Comparison of ENCODE assay signal across 18 cellular contexts in the genomic region with DNA sequence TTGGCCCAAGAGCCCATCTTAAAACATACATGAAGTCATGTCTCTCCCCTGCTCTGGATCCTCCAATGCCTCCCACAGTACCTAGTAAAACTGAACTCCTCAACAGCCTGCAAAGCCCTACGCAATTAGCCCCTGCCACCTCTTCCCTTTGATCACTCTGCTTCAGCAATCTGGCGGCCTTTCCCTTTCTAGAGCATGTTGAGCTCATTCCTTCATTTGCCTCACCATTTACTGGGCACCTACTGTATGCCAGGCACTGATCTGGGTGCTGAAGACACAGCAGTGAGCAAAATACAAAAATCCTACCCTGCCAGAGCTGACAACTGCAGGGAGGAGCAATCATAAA. TPM values are rescaled to one million over a fixed set of nuclear protein-coding genes. Genes with fewer than 3 reads are reported as not detected.
DNase-seq lines count a peak whose midpoint lies in the region; ATAC-seq, FAIRE-seq and TF ChIP-seq lines count a peak whose summit lies in the region.
"Had no signal": no experiment of that assay in that cellular context is flagged by ENCODE, and none has a peak within 500 bp of the region (broad histone marks: within the 10 kb centered on the region; RNA-seq: fewer than 3 reads in every experiment).

No MANE protein-coding gene starts in this region.

- no peak for ATAC-seq in activated CD8-positive, alpha-beta memory T cell treated with anti-CD3 and anti-CD28 coated beads, Interleukin-2, amount 10 ng/mL, durations not matched to agents 7 days and 5 days
- ATAC-seq in psoas muscle (no peak), HG03097 (IDR thresholded peaks at IDR 0.05; ENCODE audit: low FRiP score, unreplicated experiment) (no peak), esophagus mucosa (no peak)
- ATAC-seq: heart right ventricle, left lung had no signal

- H3K9ac ChIP-seq in H1 (replicated peaks in 1 of 4; ENCODE audit: extremely low read depth in 1 of 4, low read depth in 3 of 4, low read length in 3 of 4) = no peak overlapping the region

- no peak for FAIRE-seq in H1 (lab: Jason Lieb, UNC)
- FAIRE-seq: endothelial cell of umbilical vein, H54 had no signal

- no peak overlapping the region for H2BK12ac ChIP-seq in H1 (ENCODE audit: low read depth, low read length)

- H3K36me3 Mint-ChIP-seq in activated CD8-positive, alpha-beta memory T cell treated with anti-CD3 and anti-CD28 coated beads, Interleukin-2, amount 10 ng/mL, durations not matched to agents 7 days and 5 days = peaks cover 28% of the 10 kb centered on the region

- H3K23ac ChIP-seq in H1 (ENCODE audit: insufficient read length) = no peak overlapping the region

- H3K4ac ChIP-seq in H1 (replicated peaks; ENCODE audit: insufficient read length, low read depth, low read length) = peak overlapping the region; percentile 97

- H3K79me1 ChIP-seq in H1 (ENCODE audit: low read depth, low read length) = peaks cover 11% of the 10 kb centered on the region

- H2BK15ac ChIP-seq in H1 (ENCODE audit: low read length) = no peak overlapping the region

- H2AFZ ChIP-seq in OCI-LY7 (ENCODE audit: low read length) (no peak overlapping the region), H1 (ENCODE audit: low read length) (no peak overlapping the region)

- H4K20me1 ChIP-seq in OCI-LY7 (ENCODE audit: insufficient read depth, low read length) = no peaks in the 10 kb centered on the region
- peaks cover 0 to 8% of the 10 kb centered on the region in 2 experiments for H4K20me1 ChIP-seq in H1 (replicated peaks in 1 of 2; ENCODE audit: control insufficient read depth in 1 of 2, insufficient read depth in 2 of 2, low read length in 2 of 2)

- H3K27me3 Mint-ChIP-seq in activated CD8-positive, alpha-beta memory T cell treated with anti-CD3 and anti-CD28 coated beads, Interleukin-2, amount 10 ng/mL, durations not matched to agents 7 days and 5 days = no peaks in the 10 kb centered on the region

- 41% methylated on average over 2 of the region's 2 CpGs; no CpG with 5 or more reads in 1 of the 2 experiments for WGBS in H1 (ENCODE audit: extremely low coverage in 1 of 2, insufficient coverage in 1 of 2, insufficient read length in 1 of 2, insufficient replicate concordance in 2 of 2, low coverage in 1 of 2, low lambda C conversion rate in 2 of 2, missing lambda C conversion rate in 1 of 2), 2 experiments
- WGBS in psoas muscle, 3 donors = 94 to 96% (median 95%) methylated on average over 2 of the region's 2 CpGs

- H3K4me2 ChIP-seq in OCI-LY7 (ENCODE audit: low read length) (no peak overlapping the region), H1 (ENCODE audit: insufficient read depth in 1 of 2, low read depth in 2 of 2, low read length in 2 of 2) (peak overlapping the region; percentile 7 to 58)

- H3K18ac ChIP-seq in H1 (ENCODE audit: extremely low read depth, low read length) = peak overlapping the region; percentile 68

- peak overlapping the region; percentile 20; the same call in 1 of the 2 replicates for H2AK5ac ChIP-seq in H1 (ENCODE audit: low read depth, low read length)

- no peak overlapping the region for H4K8ac ChIP-seq in H1 (ENCODE audit: extremely low read depth, insufficient read depth, low read length)

- peak overlapping the region; percentile 63 for H4K5ac ChIP-seq in H1 (ENCODE audit: insufficient read length, low read depth, low read length)

- H3K27ac ChIP-seq in OCI-LY7 (ENCODE audit: low read depth, low read length, poor library complexity, severe bottlenecking) (no peak overlapping the region), H1 (ENCODE audit: low read depth, low read length) (peak overlapping the region; percentile 23; the same call in 1 of the 2 replicates), psoas muscle (no peak overlapping the region)
- H3K27ac ChIP-seq: left lung, ovary had no signal

- H2BK120ac ChIP-seq in H1 (replicated peaks; ENCODE audit: low read depth, low read length) = peak overlapping the region; percentile 91

- H4K91ac ChIP-seq in H1 (replicated peaks; ENCODE audit: insufficient read length, low read length) = peak overlapping the region; percentile 61

- H3K14ac ChIP-seq in H1 (ENCODE audit: insufficient read length) = no peak overlapping the region

- no peak for TF ChIP-seq POLR2A in H1 (IDR thresholded peaks at IDR 0.05; ENCODE audit: control extremely low read depth in 1 of 2, low read depth in 2 of 2, low read length in 2 of 2)

- H3K23me2 ChIP-seq in H1 (ENCODE audit: low read depth, low read length) = peaks cover 10% of the 10 kb centered on the region; the same call in 1 of the 2 replicates

- no peaks in the 10 kb centered on the region for H3K9me3 Mint-ChIP-seq in activated CD8-positive, alpha-beta memory T cell treated with anti-CD3 and anti-CD28 coated beads, Interleukin-2, amount 10 ng/mL, durations not matched to agents 7 days and 5 days (ENCODE audit: low read depth)

- H3K27me3 ChIP-seq in H1 (replicated peaks in 1 of 4; ENCODE audit: control insufficient read depth in 3 of 4, extremely low read depth in 1 of 4, insufficient read depth in 3 of 4, low read length in 3 of 4) (no peaks in the 10 kb centered on the region), psoas muscle (ENCODE audit: insufficient read depth in 3 of 3, low read length in 2 of 3) (no peaks in the 10 kb centered on the region)
- H3K27me3 ChIP-seq: heart right ventricle, left lung, ovary had no signal

- H3K4me1 ChIP-seq in OCI-LY7 (ENCODE audit: insufficient read depth, low read length, poor library complexity, severe bottlenecking) = peaks cover 17% of the 10 kb centered on the region
- peaks cover 3 to 24% (median 13%) of the 10 kb centered on the region in 4 experiments for H3K4me1 ChIP-seq in H1 (replicated peaks in 1 of 4; ENCODE audit: control insufficient read depth in 3 of 4, insufficient read depth in 4 of 4, low read length in 3 of 4)
- H3K4me1 ChIP-seq in psoas muscle = peaks cover 52% of the 10 kb centered on the region

- H2BK20ac ChIP-seq in H1 (ENCODE audit: low read length) = no peak overlapping the region

- peak overlapping the region; percentile 22 for H3K4me3 Mint-ChIP-seq in activated CD8-positive, alpha-beta memory T cell treated with anti-CD3 and anti-CD28 coated beads, Interleukin-2, amount 10 ng/mL, durations not matched to agents 7 days and 5 days

- TF ChIP-seq CTCF in OCI-LY7 (conservative IDR thresholded peaks at IDR 0.05; ENCODE audit: low read length) = no peak
- no peak for TF ChIP-seq CTCF in H1 (IDR thresholded peaks at IDR 0.05; ENCODE audit: control extremely low read depth in 1 of 3, insufficient read depth in 1 of 3, low read depth in 1 of 3, low read length in 3 of 3)
- TF ChIP-seq CTCF in psoas muscle (IDR thresholded peaks at IDR 0.05) = no peak

- H3K56ac ChIP-seq in H1 (replicated peaks; ENCODE audit: insufficient read length, low read depth, low read length) = no peak overlapping the region

- no peak for TF ChIP-seq EP300 in H1 (IDR thresholded peaks at IDR 0.05; ENCODE audit: borderline replicate concordance in 1 of 2, low read depth in 2 of 2, low read length in 2 of 2)

- intact Hi-C loops in OCI-LY7 (cut with micrococcal nuclease; ENCODE audit: unreplicated experiment) = loop anchor here (5.0 kb wide), 1 partner anchor 93 kb away; no protein-coding TSS in a partner anchor
- intact Hi-C loops in psoas muscle (cut with DNase I) = loop anchor here in 1 of 2 donors (5.0 kb wide), 1 partner anchor 67 kb away; the partner anchor contains the start of genes CDKN2D and KRI1

- peak overlapping the region; percentile 68; the same call in 1 of the 2 replicates for H2BK5ac ChIP-seq in H1 (ENCODE audit: low read depth, low read length)

- TF ChIP-seq RAD21 in H1 (IDR thresholded peaks at IDR 0.05 in 1 of 2, conservative IDR thresholded peaks at IDR 0.05 in 1 of 2; ENCODE audit: low read depth in 2 of 2, low read length in 2 of 2) = no peak

- no peaks in the 10 kb centered on the region for H3K9me3 ChIP-seq in OCI-LY7 (ENCODE audit: low read length)
- no peaks in the 10 kb centered on the region for H3K9me3 ChIP-seq in H1 (ENCODE audit: insufficient read depth in 2 of 2, low read depth in 1 of 2, low read length in 1 of 2)
- H3K9me3 ChIP-seq in psoas muscle = no peaks in the 10 kb centered on the region
- H3K9me3 ChIP-seq: heart right ventricle, left lung, ovary had no signal

- POLR2A ChIA-PET in OCI-LY7 (lab: Charles Lee) = interaction anchor here (0.6 to 1.1 kb wide), 2 partner anchors 11 to 53 kb away, joined by 3 read pairs; no protein-coding TSS in a partner anchor
- POLR2A ChIA-PET in H1 (lab: Charles Lee; ENCODE audit: partially characterized antibody) = interaction anchor here (0.8 to 3.7 kb wide), 10 partner anchors 9 to 404 kb away, joined by 3 to 14 read pairs (median 3); no protein-coding TSS in a partner anchor

- BruUV-seq in OCI-LY7 (replicated peaks; lab: Mats Ljungman, UMichigan) = TSS peak; percentile 31

- H3K4me1 Mint-ChIP-seq in activated CD8-positive, alpha-beta memory T cell treated with anti-CD3 and anti-CD28 coated beads, Interleukin-2, amount 10 ng/mL, durations not matched to agents 7 days and 5 days = peaks cover 39% of the 10 kb centered on the region

- H3K27ac Mint-ChIP-seq in activated CD8-positive, alpha-beta memory T cell treated with anti-CD3 and anti-CD28 coated beads, Interleukin-2, amount 10 ng/mL, durations not matched to agents 7 days and 5 days = peak overlapping the region; percentile 63

- H3K4me3 ChIP-seq in OCI-LY7 (ENCODE audit: low read depth, low read length, poor library complexity, severe bottlenecking) (no peak overlapping the region), H1 (ENCODE audit: extremely low read depth in 1 of 4, insufficient read depth in 2 of 4, low read depth in 3 of 4, low read length in 4 of 4) (peak overlapping the region in 1 of 4 experiments; percentile 10; a peak in 1 of 8 replicates), psoas muscle (peak overlapping the region; percentile 28)
- H3K4me3 ChIP-seq: heart right ventricle, ovary had no signal

- CTCF ChIA-PET in activated CD8-positive, alpha-beta memory T cell treated with anti-CD3 and anti-CD28 coated beads, Interleukin-2, amount 10 ng/mL, durations not matched to agents 7 days and 5 days (lab: Charles Lee) = interaction anchor here (0.8 to 2.2 kb wide), 6 partner anchors 9 to 200 kb away, joined by 3 to 7 read pairs (median 5); partner anchors contain the start of gene CDKN2D
- CTCF ChIA-PET in OCI-LY7 (lab: Charles Lee; ENCODE audit: unreplicated experiment) (no interaction called here), H1 (lab: Charles Lee; ENCODE audit: partially characterized antibody) (interaction anchor here (0.6 to 10.7 kb wide), 7 partner anchors 9 to 198 kb away, joined by 3 to 78 read pairs (median 4); no protein-coding TSS in a partner anchor)

- H3K79me2 ChIP-seq in OCI-LY7 (ENCODE audit: insufficient read depth, low read depth, low read length) (peaks cover 67% of the 10 kb centered on the region), H1 (ENCODE audit: control insufficient read depth in 1 of 2, insufficient read depth in 2 of 2, low read length in 2 of 2) (peaks cover 0 to 46% of the 10 kb centered on the region in 2 experiments; a peak in 2 of 4 replicates)

- DNase-seq in activated CD8-positive, alpha-beta memory T cell treated with anti-CD3 and anti-CD28 coated beads, Interleukin-2, amount 10 ng/mL, durations not matched to agents 7 days and 5 days = no peak
- DNase-seq in activated CD8-positive, alpha-beta memory T cell treated with anti-CD3 and anti-CD28 coated beads, Interleukin-2, amount 50 U/mL, for 48 hours = no peak
- DNase-seq in OCI-LY7 (ENCODE audit: low spot score) = no peak
- no peak for DNase-seq in H1 (ENCODE audit: low read depth in 1 of 2, low spot score in 2 of 2)
- no peak for DNase-seq in psoas muscle
- DNase-seq in NCI-H2227 treated with DMSO at 0.1 percent for 48 hours (lab: John Stamatoyannopoulos, UW) = no peak
- DNase-seq: DMS79, heart right ventricle, left lung, NCI-H1092, NCI-H446, ovary had no signal

- H3K9me2 ChIP-seq in OCI-LY7 (ENCODE audit: insufficient read depth, low read length) = no peaks in the 10 kb centered on the region

- H3K36me3 ChIP-seq in OCI-LY7 (ENCODE audit: insufficient read depth, low read length) (peaks cover 56% of the 10 kb centered on the region), H1 (ENCODE audit: control insufficient read depth in 2 of 4, insufficient read depth in 4 of 4, low read length in 3 of 4) (peaks cover 10 to 36% (median 18%) of the 10 kb centered on the region in 4 experiments), psoas muscle (ENCODE audit: insufficient read depth in 1 of 2, low read depth in 1 of 2) (peaks cover 3 to 48% of the 10 kb centered on the region in 2 donors)
- H3K36me3 ChIP-seq: ovary had no signal

RNA-seq across cellular contexts. Expression of gene KEAP1, which starts 2.9 kb away (rescaled TPM):
- 100 to 1,000 TPM in 1 of 2 experiments, 10 to 100 TPM in 1; 99.8 to 104 TPM for total RNA-seq in activated CD8-positive, alpha-beta memory T cell treated with anti-CD3 and anti-CD28 coated beads, Interleukin-2, amount 10 ng/mL, durations not matched to agents 7 days and 5 days
- 65.9 and 68.9 TPM in 2 replicates for total RNA-seq in OCI-LY7 (2014; rRNA removed; shearing (Covaris generic))
- total RNA-seq in OCI-LY7 (2022) (64.9 and 93.5 TPM in 2 replicates), psoas muscle (100 to 1,000 TPM; 109 to 208 (median 169) TPM), esophagus mucosa (60.6 TPM)
- 80.6 and 82.0 TPM in 2 replicates for total RNA-seq in H1 (2021; fragmentation: NEBNext Ultra II Directional; extraction: Animal tissue kit (Norgen Biotek cat#: 25700))
- polyA plus RNA-seq in H1 (2011; rRNA removed) (106 and 117 TPM in 2 replicates), psoas muscle (100 to 1,000 TPM; 154 to 242 (median 205) TPM)
- 81.3 TPM for polyA plus RNA-seq in H1 (2011; cell fraction: cytosol; rRNA removed)
- 97.7 TPM for polyA plus RNA-seq in H1 (2011; cell fraction: nucleus; rRNA removed)
- 81.4 to 108 TPM (median 98.2 TPM) in 4 replicates for polyA plus RNA-seq in H1 (2012, experiment 1 of 2)
- 70.3 TPM for polyA plus RNA-seq in H1 (2012, experiment 2 of 2)
- 39.6 TPM for polyA plus RNA-seq in H1 (2013, experiment 1 of 2)
- polyA plus RNA-seq in H1 (2013, experiment 2 of 2) = 36.8 TPM
- 139 and 176 TPM in 2 replicates for polyA minus RNA-seq in H1 (2011; rRNA and poly(A)+ RNA removed)
- 86.8 TPM for polyA minus RNA-seq in H1 (2011; cell fraction: cytosol; rRNA and poly(A)+ RNA removed)
- polyA minus RNA-seq in H1 (2011; cell fraction: nucleus; rRNA and poly(A)+ RNA removed) = 53.1 TPM

RNA-seq across cellular contexts. Expression of gene S1PR5, which starts 17.0 kb away (rescaled TPM):
- 1 to 10 TPM in 1 of 2 experiments, under 1 TPM in 1; 0.14 to 1.4 TPM for total RNA-seq in activated CD8-positive, alpha-beta memory T cell treated with anti-CD3 and anti-CD28 coated beads, Interleukin-2, amount 10 ng/mL, durations not matched to agents 7 days and 5 days
- not detected in 2 replicates for total RNA-seq in OCI-LY7 (2014; rRNA removed; shearing (Covaris generic))
- total RNA-seq in OCI-LY7 (2022) (not detected in 2 replicates), psoas muscle (under 1 TPM; 0.15 to 0.30 (median 0.17) TPM), esophagus mucosa (7.9 TPM)
- 8.6 and 8.7 TPM in 2 replicates for total RNA-seq in H1 (2021; fragmentation: NEBNext Ultra II Directional; extraction: Animal tissue kit (Norgen Biotek cat#: 25700))
- polyA plus RNA-seq in H1 (2011; rRNA removed) (2.4 and 3.6 TPM in 2 replicates), psoas muscle (under 1 TPM; 0.07 to 0.12 (median 0.08) TPM)
- 2.7 TPM for polyA plus RNA-seq in H1 (2011; cell fraction: cytosol; rRNA removed)
- 2.3 TPM for polyA plus RNA-seq in H1 (2011; cell fraction: nucleus; rRNA removed)
- polyA plus RNA-seq in H1 (2012, experiment 1 of 2) = 2.7 to 3.3 TPM (median 2.9 TPM) in 4 replicates
- polyA plus RNA-seq in H1 (2012, experiment 2 of 2) = 2.2 TPM
- 14.0 TPM for polyA plus RNA-seq in H1 (2013, experiment 1 of 2)
- 16.1 TPM for polyA plus RNA-seq in H1 (2013, experiment 2 of 2)
- 0.46 and 0.63 TPM in 2 replicates for polyA minus RNA-seq in H1 (2011; rRNA and poly(A)+ RNA removed)
- polyA minus RNA-seq in H1 (2011; cell fraction: cytosol; rRNA and poly(A)+ RNA removed) = 1.8 TPM
- polyA minus RNA-seq in H1 (2011; cell fraction: nucleus; rRNA and poly(A)+ RNA removed) = 2.0 TPM
- total RNA-seq: endothelial cell of umbilical vein, HT-29, RPMI7951 had no signal
- polyA plus RNA-seq: endothelial cell of umbilical vein had no signal

RNA-seq across cellular contexts. Expression of gene ATG4D, which starts 43.5 kb away (rescaled TPM):
- total RNA-seq in activated CD8-positive, alpha-beta memory T cell treated with anti-CD3 and anti-CD28 coated beads, Interleukin-2, amount 10 ng/mL, durations not matched to agents 7 days and 5 days = 10 to 100 TPM; 48.3 to 57.8 TPM
- 21.1 and 29.6 TPM in 2 replicates for total RNA-seq in OCI-LY7 (2014; rRNA removed; shearing (Covaris generic))
- 46.8 and 48.2 TPM in 2 replicates for total RNA-seq in OCI-LY7 (2022)
- 43.7 and 51.4 TPM in 2 replicates for total RNA-seq in H1 (2021; fragmentation: NEBNext Ultra II Directional; extraction: Animal tissue kit (Norgen Biotek cat#: 25700))
- 39.6 and 68.7 TPM in 2 replicates for polyA plus RNA-seq in H1 (2011; rRNA removed)
- 38.0 TPM for polyA plus RNA-seq in H1 (2011; cell fraction: cytosol; rRNA removed)
- 60.1 TPM for polyA plus RNA-seq in H1 (2011; cell fraction: nucleus; rRNA removed)
- 43.5 to 57.9 TPM (median 44.9 TPM) in 4 replicates for polyA plus RNA-seq in H1 (2012, experiment 1 of 2)
- 64.1 TPM for polyA plus RNA-seq in H1 (2012, experiment 2 of 2)
- 33.0 TPM for polyA plus RNA-seq in H1 (2013, experiment 1 of 2)
- 29.6 TPM for polyA plus RNA-seq in H1 (2013, experiment 2 of 2)
- 19.1 and 31.9 TPM in 2 replicates for polyA minus RNA-seq in H1 (2011; rRNA and poly(A)+ RNA removed)
- 38.1 TPM for polyA minus RNA-seq in H1 (2011; cell fraction: cytosol; rRNA and poly(A)+ RNA removed)
- 26.4 TPM for polyA minus RNA-seq in H1 (2011; cell fraction: nucleus; rRNA and poly(A)+ RNA removed)
- 10 to 100 TPM; 42.5 to 71.8 (median 60.8) TPM for total RNA-seq in psoas muscle
- 10 to 100 TPM; 49.3 to 95.7 (median 72.8) TPM for polyA plus RNA-seq in psoas muscle
- total RNA-seq in esophagus mucosa = 42.2 TPM
